14 cellular contexts compared by ENCODE assay signal in the genomic region with DNA sequence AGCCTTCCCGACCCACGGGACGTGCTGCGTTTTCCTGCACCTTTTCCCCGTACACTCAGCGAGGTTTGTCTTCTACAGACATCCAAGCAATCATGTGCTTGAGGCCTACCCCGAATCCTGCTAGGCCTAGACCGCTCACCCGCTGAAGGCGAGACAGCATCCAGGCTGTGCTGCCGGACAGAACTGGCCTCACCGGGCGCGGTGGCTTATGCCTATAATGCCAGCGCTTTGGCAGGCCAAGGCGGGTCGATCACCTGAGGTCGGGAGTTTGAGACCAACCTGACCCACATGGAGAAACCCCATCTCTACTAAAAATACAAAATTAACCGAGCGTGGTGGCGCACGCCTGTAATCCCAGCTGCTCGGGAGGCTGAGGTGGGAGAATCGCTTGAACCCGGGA. TPM values are rescaled to one million over a fixed set of nuclear protein-coding genes. Genes with fewer than 3 reads are reported as not detected.
DNase-seq lines count a peak whose midpoint lies in the region; ATAC-seq and TF ChIP-seq lines count a peak whose summit lies in the region.
"Had no signal": no experiment of that assay in that cellular context is flagged by ENCODE, and none has a peak within 500 bp of the region (broad histone marks: within the 10 kb centered on the region; RNA-seq: fewer than 3 reads in every experiment).

No MANE protein-coding gene starts in this region.

- no peak overlapping the region for H3K23ac ChIP-seq in trophoblast cell (ENCODE audit: low read length)

- no peak overlapping the region for H3K14ac ChIP-seq in trophoblast cell (ENCODE audit: low read length)

- no peaks in the 10 kb centered on the region for H3K79me1 ChIP-seq in trophoblast cell (ENCODE audit: low read length)

- H3K27me3 ChIP-seq in right cardiac atrium (ENCODE audit: control insufficient read depth, insufficient read depth) (no peaks in the 10 kb centered on the region), heart right ventricle (no peaks in the 10 kb centered on the region), adrenal gland (no peaks in the 10 kb centered on the region), trophoblast cell (ENCODE audit: insufficient read depth, low read length) (no peaks in the 10 kb centered on the region), aorta (ENCODE audit: control insufficient read depth in 1 of 2, insufficient read depth in 2 of 2, low read length in 1 of 2) (no peaks in the 10 kb centered on the region)
- H3K27me3 ChIP-seq: BLaER1 treated with 17β-estradiol and CSF1 and Interleukin-3, amounts not matched to agents 10 nM and 100 nM had no signal

- H3K27ac ChIP-seq in right cardiac atrium (ENCODE audit: low read length) (no peak overlapping the region), heart right ventricle (no peak overlapping the region), adrenal gland (peak overlapping the region in 3 of 5 donors; percentile 43 to 73 (median 45)), trophoblast cell (ENCODE audit: low read depth, low read length) (no peak overlapping the region), aorta (ENCODE audit: low read depth in 1 of 2, low read length in 2 of 2) (no peak overlapping the region)
- H3K27ac ChIP-seq: BLaER1 treated with 17β-estradiol and CSF1 and Interleukin-3, amounts not matched to agents 10 nM and 100 nM had no signal

- no peak overlapping the region for H2AFZ ChIP-seq in trophoblast cell (ENCODE audit: insufficient read depth, low read length, poor library complexity)

- TF ChIP-seq POLR2A in adrenal gland (IDR thresholded peaks at IDR 0.05): no peak

- H2AK5ac ChIP-seq in trophoblast cell (ENCODE audit: low read length): no peak overlapping the region

- H2BK12ac ChIP-seq in trophoblast cell (ENCODE audit: low read length): no peak overlapping the region

- TF ChIP-seq CTCF in heart right ventricle (IDR thresholded peaks at IDR 0.05) (no peak), adrenal gland (IDR thresholded peaks at IDR 0.05) (no peak)

- H2BK5ac ChIP-seq in trophoblast cell (ENCODE audit: low read depth, low read length, poor library complexity): no peak overlapping the region

- no peak overlapping the region for H4K8ac ChIP-seq in trophoblast cell (ENCODE audit: low read depth, low read length)

- H3K36me3 ChIP-seq in heart right ventricle (peaks cover 0 to 100% (median 38%) of the 10 kb centered on the region in 9 donors), adrenal gland (replicated peaks in 1 of 2) (peaks cover 0 to 81% of the 10 kb centered on the region in 2 donors), trophoblast cell (ENCODE audit: control insufficient read depth in 1 of 2, insufficient read depth in 2 of 2, low read length in 2 of 2) (peaks cover 6 to 16% of the 10 kb centered on the region in 2 experiments), aorta (ENCODE audit: control insufficient read depth in 1 of 2, insufficient read depth in 2 of 2, low read length in 1 of 2) (no peaks in the 10 kb centered on the region)

- intact Hi-C loops in right cardiac atrium (cut with DNase I) (loop anchor here in 2 of 4 donors (10.0 kb wide), 1 partner anchor 419 kb away; no protein-coding TSS in a partner anchor), heart right ventricle (cut with DNase I) (loop anchor here in 3 of 10 donors (10.0 kb wide), 3 partner anchors 359 to 429 kb away; partner anchors contain the start of gene RAP1GAP (in 2 of the 3)), adrenal gland (cut with DNase I) (loop anchor here in 1 of 2 donors (5.0 kb wide), 1 partner anchor 126 kb away; no protein-coding TSS in a partner anchor), aorta (cut with DNase I) (no loop called here)

- no peak overlapping the region for H3K9ac ChIP-seq in trophoblast cell (ENCODE audit: low read length)
- H3K9ac ChIP-seq: BLaER1 treated with 17β-estradiol and CSF1 and Interleukin-3, amounts not matched to agents 10 nM and 100 nM had no signal

- DNase-seq in right cardiac atrium: peak in 2 of 3 donors; percentile 35 to 60
- no peak for DNase-seq in heart right ventricle
- DNase-seq in adrenal gland: no peak
- DNase-seq in trophoblast cell: no peak
- no peak for DNase-seq in MV-4-11 (lab: John Stamatoyannopoulos, UW)
- DNase-seq in aorta: no peak
- DNase-seq: Calu3; CD8-positive, alpha-beta T cell; DMS79 treated with DMSO at 0.1 percent for 48 hours; GF-D8; H9 had no signal

- H3K4me2 ChIP-seq in trophoblast cell (ENCODE audit: low read length): no peak overlapping the region
- H3K4me2 ChIP-seq: BLaER1 treated with 17β-estradiol and CSF1 and Interleukin-3, amounts not matched to agents 10 nM and 100 nM had no signal

- H3K4me1 ChIP-seq in right cardiac atrium (ENCODE audit: control insufficient read depth, insufficient read depth, low read length): peaks cover 4% of the 10 kb centered on the region
- H3K4me1 ChIP-seq in heart right ventricle: peaks cover 0 to 36% (median 15%) of the 10 kb centered on the region in 9 donors
- H3K4me1 ChIP-seq in adrenal gland (replicated peaks in 1 of 2): peaks cover 3 to 13% of the 10 kb centered on the region in 2 donors
- peaks cover 3 to 9% of the 10 kb centered on the region in 2 experiments for H3K4me1 ChIP-seq in trophoblast cell (ENCODE audit: control insufficient read depth in 1 of 2, insufficient read depth in 2 of 2, low read length in 2 of 2)
- no peaks in the 10 kb centered on the region for H3K4me1 ChIP-seq in aorta (ENCODE audit: control insufficient read depth in 1 of 2, insufficient read depth in 2 of 2, low read length in 2 of 2)

- no peak overlapping the region for H4K12ac ChIP-seq in trophoblast cell (ENCODE audit: low read depth, low read length)

- no peak overlapping the region for H2BK120ac ChIP-seq in trophoblast cell (ENCODE audit: insufficient read depth, low read length, poor library complexity)

- WGBS in right cardiac atrium: 98% methylated on average over 25 of the region's 25 CpGs
- WGBS in heart right ventricle, 2 donors: 97 to 98% methylated on average over 25 of the region's 25 CpGs
- WGBS in adrenal gland, 4 donors: 95 to 96% (median 96%) methylated on average over 23 to 25 of the region's 25 CpGs
- WGBS in trophoblast cell (ENCODE audit: extremely low coverage, insufficient coverage, insufficient read length): no CpG with 5 or more reads among the region's 25 CpGs
- 96 to 97% methylated on average over 25 of the region's 25 CpGs for WGBS in aorta, 2 donors

- H3K4me3 ChIP-seq in right cardiac atrium (ENCODE audit: low read length) (no peak overlapping the region), heart right ventricle (no peak overlapping the region), adrenal gland (no peak overlapping the region), trophoblast cell (ENCODE audit: low read depth, low read length) (no peak overlapping the region), aorta (ENCODE audit: low read length in 2 of 2) (no peak overlapping the region)
- H3K4me3 ChIP-seq: BLaER1 treated with 17β-estradiol and CSF1 and Interleukin-3, amounts not matched to agents 10 nM and 100 nM had no signal

- peak overlapping the region; percentile 15 for H4K91ac ChIP-seq in trophoblast cell (ENCODE audit: low read depth, low read length)

- H3K79me2 ChIP-seq in trophoblast cell (ENCODE audit: control insufficient read depth, insufficient read depth, low read length, poor library complexity): no peaks in the 10 kb centered on the region

- ATAC-seq in right cardiac atrium (no peak), heart right ventricle (no peak), aorta (ENCODE audit: low FRiP score) (no peak), GM19397 (IDR thresholded peaks at IDR 0.05; ENCODE audit: unreplicated experiment) (no peak)
- ATAC-seq: CD8-positive, alpha-beta T cell; HepG2 had no signal

- no peaks in the 10 kb centered on the region for H3K9me3 ChIP-seq in right cardiac atrium (ENCODE audit: control insufficient read depth, low read length)
- H3K9me3 ChIP-seq in heart right ventricle: no peaks in the 10 kb centered on the region
- H3K9me3 ChIP-seq in adrenal gland (replicated peaks in 1 of 3): no peaks in the 10 kb centered on the region
- H3K9me3 ChIP-seq in trophoblast cell (ENCODE audit: insufficient read depth, low read depth, low read length): no peaks in the 10 kb centered on the region
- H3K9me3 ChIP-seq in aorta (ENCODE audit: control insufficient read depth, low read length): no peaks in the 10 kb centered on the region
- H3K9me3 ChIP-seq: BLaER1 treated with 17β-estradiol and CSF1 and Interleukin-3, amounts not matched to agents 10 nM and 100 nM had no signal

- H3K4ac ChIP-seq in trophoblast cell (ENCODE audit: low read depth, low read length): no peak overlapping the region

- H3K18ac ChIP-seq in trophoblast cell (ENCODE audit: low read length): no peak overlapping the region

RNA-seq across cellular contexts. Expression of gene ECE1, which starts 54.1 kb away (rescaled TPM):
- 100 to 1,000 TPM in 3 of 4 donors, 10 to 100 TPM in 1; 99.1 to 158 (median 114) TPM for total RNA-seq in right cardiac atrium
- polyA plus RNA-seq in right cardiac atrium: 76.2 TPM
- total RNA-seq in heart right ventricle: 10 to 100 TPM; 30.6 to 81.8 (median 53.1) TPM
- polyA plus RNA-seq in heart right ventricle: 10 to 100 TPM; 41.4 to 44.7 TPM
- total RNA-seq in adrenal gland: 100 to 1,000 TPM; 173 to 588 (median 259) TPM
- 100 to 1,000 TPM; 150 to 327 (median 176) TPM for polyA plus RNA-seq in adrenal gland
- polyA plus RNA-seq in trophoblast cell (2013): 50.0 and 52.3 TPM in 2 replicates
- total RNA-seq in aorta: 100 to 1,000 TPM; 135 to 155 TPM
- polyA plus RNA-seq in aorta: 100 to 1,000 TPM in 1 of 2 donors, 10 to 100 TPM in 1; 12.1 to 112 TPM

RNA-seq across cellular contexts. Expression of gene EIF4G3, which starts 59.5 kb away (rescaled TPM):
- 10 to 100 TPM; 36.3 to 48.5 (median 43.6) TPM for total RNA-seq in right cardiac atrium
- polyA plus RNA-seq in right cardiac atrium: 17.9 TPM
- total RNA-seq in heart right ventricle: 10 to 100 TPM; 30.9 to 50.2 (median 37.2) TPM
- polyA plus RNA-seq in heart right ventricle: 10 to 100 TPM; 13.3 to 22.5 TPM
- 10 to 100 TPM; 38.9 to 57.4 (median 52.3) TPM for total RNA-seq in adrenal gland
- 10 to 100 TPM; 30.7 to 58.7 (median 43.6) TPM for polyA plus RNA-seq in adrenal gland
- polyA plus RNA-seq in trophoblast cell (2013): 48.9 and 51.5 TPM in 2 replicates
- 10 to 100 TPM; 59.0 to 84.4 TPM for total RNA-seq in aorta
- 10 to 100 TPM in 1 of 2 donors, 1 to 10 TPM in 1; 7.3 to 15.6 TPM for polyA plus RNA-seq in aorta

Comparison
In these comparisons a context has a peak if more than half of its experiments do, and no peak if none do; other contexts are left out.
1. DNase-seq: peak in right cardiac atrium (2 of 3); none in heart right ventricle (0 of 2), adrenal gland (0 of 7), trophoblast cell (0 of 2), MV-4-11 (single experiment) and aorta (0 of 2).
2. H3K27ac ChIP-seq: peak in adrenal gland (3 of 5); none in right cardiac atrium (single experiment), heart right ventricle (0 of 10), trophoblast cell (single experiment) and aorta (0 of 2).